25 cellular contexts compared by ENCODE assay signal in the genomic region with DNA sequence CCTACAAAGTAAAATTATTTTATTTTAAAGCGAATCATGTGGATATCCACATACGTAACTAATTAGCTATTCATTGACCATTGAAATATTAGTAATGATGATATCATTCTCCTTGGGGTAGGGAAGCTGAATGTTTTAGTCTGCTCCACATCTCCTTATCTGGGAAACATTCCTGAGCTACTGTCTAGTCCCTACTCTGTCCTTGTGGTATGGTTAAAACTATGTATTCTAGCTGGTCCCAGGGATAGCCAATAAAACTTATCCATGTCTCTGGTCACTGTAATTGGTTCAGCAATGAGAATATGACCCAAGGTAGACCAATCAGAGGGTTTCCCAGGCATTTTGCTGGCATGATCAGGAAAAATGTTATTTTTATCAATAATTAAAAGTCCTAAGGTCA.
"Had no signal": no experiment of that assay in that cellular context is flagged by ENCODE, and none has a peak within 500 bp of the region (broad histone marks: within the 10 kb centered on the region; RNA-seq: fewer than 3 reads in every experiment).

No MANE protein-coding gene starts in this region.

- H3K9me3 ChIP-seq: colonic mucosa, neutrophil, testis had no signal

- H3K27me3 ChIP-seq: colonic mucosa, neutrophil, testis had no signal

- ATAC-seq: activated CD8-positive, alpha-beta T cell treated with anti-CD3 and anti-CD28 coated beads for 36 hours; activated T-helper 17 cell treated with anti-CD3 and anti-CD28 coated beads, Interleukin-2, amount 50 U/mL, for 72 hours; left ventricle myocardium superior; naive thymus-derived CD8-positive, alpha-beta T cell; sciatic nerve; stimulated activated effector memory CD8-positive, alpha-beta T cell treated with anti-CD3 and anti-CD28 coated beads, Interleukin-12 subunit alpha, Interleukin-12 subunit beta, amount 100 ng/mL, for 72 hours; T-cell had no signal

- DNase-seq: activated CD4-positive, alpha-beta T cell treated with anti-CD3 and anti-CD28 coated beads for 48 hours; activated CD4-positive, CD25-positive, alpha-beta regulatory T cell; activated CD8-positive, alpha-beta T cell treated with anti-CD3 and anti-CD28 coated beads for 36 hours; activated naive CD4-positive, alpha-beta T cell; activated naive CD8-positive, alpha-beta T cell treated with anti-CD3 and anti-CD28 coated beads for 36 hours; activated T-cell treated with anti-CD3 and anti-CD28 coated beads, Interleukin-2, amount 50 U/mL, for 1 hour; amygdala; central memory CD4-positive, alpha-beta T cell; colonic mucosa; erythroblast; glutamatergic neuron; kidney; left ventricle myocardium superior; mesendoderm; naive thymus-derived CD8-positive, alpha-beta T cell; stimulated activated CD4-positive, alpha-beta T cell treated with anti-CD3 and anti-CD28 coated beads, Interleukin-4, amount 100 ng/mL, for 24 hours; T-cell; T-helper 9 cell; testis had no signal

- H3K4me3 ChIP-seq: colonic mucosa, testis had no signal

- H3K27ac ChIP-seq: colonic mucosa, neutrophil, testis had no signal

- H3K4me3 Mint-ChIP-seq: activated CD8-positive, alpha-beta T cell treated with anti-CD3 and anti-CD28 coated beads for 36 hours; activated naive CD8-positive, alpha-beta T cell treated with anti-CD3 and anti-CD28 coated beads for 36 hours; activated T-helper 17 cell treated with anti-CD3 and anti-CD28 coated beads, Interleukin-2, amount 50 U/mL, for 72 hours; brain; naive thymus-derived CD8-positive, alpha-beta T cell; stimulated activated effector memory CD8-positive, alpha-beta T cell treated with anti-CD3 and anti-CD28 coated beads, Interleukin-12 subunit alpha, Interleukin-12 subunit beta, amount 100 ng/mL, for 72 hours; T-cell; type B pancreatic cell had no signal

- H3K27ac Mint-ChIP-seq: activated CD8-positive, alpha-beta T cell treated with anti-CD3 and anti-CD28 coated beads for 36 hours; activated naive CD8-positive, alpha-beta T cell treated with anti-CD3 and anti-CD28 coated beads for 36 hours; activated T-helper 17 cell treated with anti-CD3 and anti-CD28 coated beads, Interleukin-2, amount 50 U/mL, for 72 hours; brain; naive thymus-derived CD8-positive, alpha-beta T cell; stimulated activated effector memory CD8-positive, alpha-beta T cell treated with anti-CD3 and anti-CD28 coated beads, Interleukin-12 subunit alpha, Interleukin-12 subunit beta, amount 100 ng/mL, for 72 hours; T-cell; type B pancreatic cell had no signal

- H3K36me3 Mint-ChIP-seq: activated naive CD8-positive, alpha-beta T cell treated with anti-CD3 and anti-CD28 coated beads for 36 hours; brain; naive thymus-derived CD8-positive, alpha-beta T cell; stimulated activated effector memory CD8-positive, alpha-beta T cell treated with anti-CD3 and anti-CD28 coated beads, Interleukin-12 subunit alpha, Interleukin-12 subunit beta, amount 100 ng/mL, for 72 hours; T-cell; type B pancreatic cell had no signal

- H3K4me1 Mint-ChIP-seq: activated naive CD8-positive, alpha-beta T cell treated with anti-CD3 and anti-CD28 coated beads for 36 hours; activated T-helper 17 cell treated with anti-CD3 and anti-CD28 coated beads, Interleukin-2, amount 50 U/mL, for 72 hours; brain; naive thymus-derived CD8-positive, alpha-beta T cell; stimulated activated effector memory CD8-positive, alpha-beta T cell treated with anti-CD3 and anti-CD28 coated beads, Interleukin-12 subunit alpha, Interleukin-12 subunit beta, amount 100 ng/mL, for 72 hours; T-cell had no signal

- H3K36me3 ChIP-seq: colonic mucosa, neutrophil had no signal

- H3K4me1 ChIP-seq: colonic mucosa, testis had no signal

- H3K9me3 Mint-ChIP-seq: activated CD8-positive, alpha-beta T cell treated with anti-CD3 and anti-CD28 coated beads for 36 hours; activated naive CD8-positive, alpha-beta T cell treated with anti-CD3 and anti-CD28 coated beads for 36 hours; activated T-helper 17 cell treated with anti-CD3 and anti-CD28 coated beads, Interleukin-2, amount 50 U/mL, for 72 hours; naive thymus-derived CD8-positive, alpha-beta T cell; stimulated activated effector memory CD8-positive, alpha-beta T cell treated with anti-CD3 and anti-CD28 coated beads, Interleukin-12 subunit alpha, Interleukin-12 subunit beta, amount 100 ng/mL, for 72 hours; type B pancreatic cell had no signal

- H3K27me3 Mint-ChIP-seq: type B pancreatic cell had no signal
